ENCODE assay signal across 20 cellular contexts in genomic region chr12:72612171-72612570, GRCh38.
DNase-seq lines count a peak whose midpoint lies in the region; ATAC-seq, FAIRE-seq and TF ChIP-seq lines count a peak whose summit lies in the region.
"Had no signal": no experiment of that assay in that cellular context is flagged by ENCODE, and none has a peak within 500 bp of the region (broad histone marks: within the 10 kb centered on the region; RNA-seq: fewer than 3 reads in every experiment).

No MANE protein-coding gene starts in this region.

- H3K56ac ChIP-seq in H9 (ENCODE audit: insufficient read length, low read depth, low read length): no peak overlapping the region
- H3K56ac ChIP-seq in H1 (replicated peaks; ENCODE audit: insufficient read length, low read depth, low read length): peak overlapping the region; percentile 9

- TF ChIP-seq EP300 in H1 (IDR thresholded peaks at IDR 0.05; ENCODE audit: borderline replicate concordance in 1 of 2, low read depth in 2 of 2, low read length in 2 of 2): peak in 1 of 2 experiments; percentile 44; a peak in 1 of 3 replicates
- no peak for TF ChIP-seq EP300 in SK-N-SH (IDR thresholded peaks at IDR 0.05; ENCODE audit: borderline replicate concordance in 1 of 2, low read depth in 1 of 2, low read length in 1 of 2)

- TF ChIP-seq CTCF in Calu3 (IDR thresholded peaks at IDR 0.05; ENCODE audit: unreplicated experiment) (no peak), H9 (conservative IDR thresholded peaks at IDR 0.05) (no peak), H1 (IDR thresholded peaks at IDR 0.05; ENCODE audit: control extremely low read depth in 1 of 3, insufficient read depth in 1 of 3, low read depth in 1 of 3, low read length in 3 of 3) (no peak), SK-N-SH (IDR thresholded peaks at IDR 0.05) (no peak)

- H3K18ac ChIP-seq in H9 (ENCODE audit: insufficient read length, low read depth, low read length) (no peak overlapping the region), H1 (ENCODE audit: extremely low read depth, low read length) (no peak overlapping the region)

- TF ChIP-seq RAD21 in H1 (IDR thresholded peaks at IDR 0.05 in 1 of 2, conservative IDR thresholded peaks at IDR 0.05 in 1 of 2; ENCODE audit: low read depth in 2 of 2, low read length in 2 of 2) (no peak), SK-N-SH (IDR thresholded peaks at IDR 0.05; ENCODE audit: low read length) (no peak)

- H3K4me3 ChIP-seq in H1 (ENCODE audit: extremely low read depth in 1 of 4, insufficient read depth in 2 of 4, low read depth in 3 of 4, low read length in 4 of 4): no peak overlapping the region
- H3K4me3 ChIP-seq in SK-N-SH (ENCODE audit: low read depth in 2 of 2, low read length in 1 of 2): no peak overlapping the region
- H3K4me3 ChIP-seq: MG63 had no signal

- H3K27ac Mint-ChIP-seq in Calu3 (ENCODE audit: unreplicated experiment) (peak overlapping the region; percentile 9), H9 (peak overlapping the region; percentile 65 to 99 (median 66))
- H3K27ac Mint-ChIP-seq: CD4-positive, alpha-beta memory T cell; T-helper 1 cell treated with Interleukin-12 subunit alpha and Interleukin-12 subunit beta and Interleukin-4 antibody, amounts not matched to agents 30 μg/mL and 1 μg/mL, for 36 hours had no signal

- H2AK5ac ChIP-seq in H9 (ENCODE audit: insufficient read length, low read length) (no peak overlapping the region), H1 (ENCODE audit: low read depth, low read length) (no peak overlapping the region)

- peak; percentile 90 for FAIRE-seq in H1 (lab: Jason Lieb, UNC)
- FAIRE-seq: G401.6, RCC 7860 had no signal

- H3K79me1 ChIP-seq in H9 (ENCODE audit: insufficient read depth, low read depth, low read length, poor library complexity, severe bottlenecking) (no peaks in the 10 kb centered on the region), H1 (ENCODE audit: low read depth, low read length) (no peaks in the 10 kb centered on the region)

- WGBS in H9 (ENCODE audit: extremely low coverage, insufficient read length, low lambda C conversion rate): no CpG with 5 or more reads among the region's 2 CpGs
- 9% methylated on average over 2 of the region's 2 CpGs; no CpG with 5 or more reads in 1 of the 2 experiments for WGBS in H1 (ENCODE audit: extremely low coverage in 1 of 2, insufficient coverage in 1 of 2, insufficient read length in 1 of 2, insufficient replicate concordance in 2 of 2, low coverage in 1 of 2, low lambda C conversion rate in 2 of 2, missing lambda C conversion rate in 1 of 2), 2 experiments
- 37% methylated on average over 2 of the region's 2 CpGs for WGBS in SK-N-SH (ENCODE audit: low lambda C conversion rate)

- H3K79me2 ChIP-seq in H9 (ENCODE audit: insufficient read depth, low read length): no peaks in the 10 kb centered on the region
- H3K79me2 ChIP-seq in H1 (ENCODE audit: control insufficient read depth in 1 of 2, insufficient read depth in 2 of 2, low read length in 2 of 2): no peaks in the 10 kb centered on the region
- H3K79me2 ChIP-seq in SK-N-SH (ENCODE audit: insufficient read depth): no peaks in the 10 kb centered on the region

- no peak overlapping the region for H3K4ac ChIP-seq in H9 (ENCODE audit: low read depth, low read length)
- H3K4ac ChIP-seq in H1 (replicated peaks; ENCODE audit: insufficient read length, low read depth, low read length): no peak overlapping the region

- TF ChIP-seq POLR2A in H1 (IDR thresholded peaks at IDR 0.05; ENCODE audit: control extremely low read depth in 1 of 2, low read depth in 2 of 2, low read length in 2 of 2): no peak

- H3K27me3 Mint-ChIP-seq in Calu3 (ENCODE audit: unreplicated experiment) (no peaks in the 10 kb centered on the region), H9 (ENCODE audit: low read depth) (no peaks in the 10 kb centered on the region)
- H3K27me3 Mint-ChIP-seq: CD4-positive, alpha-beta memory T cell had no signal

- no peaks in the 10 kb centered on the region for H3K9me2 ChIP-seq in SK-N-SH

- H3K9me3 Mint-ChIP-seq in Calu3 (ENCODE audit: low read depth, unreplicated experiment): no peaks in the 10 kb centered on the region
- H3K9me3 Mint-ChIP-seq in H9: peaks cover 0 to under 1% of the 10 kb centered on the region in 2 experiments; a peak in 1 of 5 replicates

- no peak overlapping the region for H3T11ph ChIP-seq in H9 (ENCODE audit: low read length)

- H2AFZ ChIP-seq in H9 (ENCODE audit: low read length) (no peak overlapping the region), H1 (ENCODE audit: low read length) (no peak overlapping the region), SK-N-SH (ENCODE audit: low read depth) (no peak overlapping the region)

- H3K9ac ChIP-seq in H9 (ENCODE audit: extremely low read depth, insufficient read length, low read length): no peak overlapping the region
- no peak overlapping the region for H3K9ac ChIP-seq in H1 (replicated peaks in 1 of 4; ENCODE audit: extremely low read depth in 1 of 4, low read depth in 3 of 4, low read length in 3 of 4)
- no peak overlapping the region for H3K9ac ChIP-seq in SK-N-SH

- no peaks in the 10 kb centered on the region for H3K27me3 ChIP-seq in H9 (ENCODE audit: insufficient read depth, low read length)
- H3K27me3 ChIP-seq in H1 (replicated peaks in 1 of 4; ENCODE audit: control insufficient read depth in 3 of 4, extremely low read depth in 1 of 4, insufficient read depth in 3 of 4, low read length in 3 of 4): no peaks in the 10 kb centered on the region
- no peaks in the 10 kb centered on the region for H3K27me3 ChIP-seq in SK-N-SH (ENCODE audit: insufficient read depth)
- H3K27me3 ChIP-seq: MG63 had no signal

- H3K9me3 ChIP-seq in H9 (ENCODE audit: control insufficient read depth, low read depth, low read length) (no peaks in the 10 kb centered on the region), H1 (ENCODE audit: insufficient read depth in 2 of 2, low read depth in 1 of 2, low read length in 1 of 2) (no peaks in the 10 kb centered on the region), SK-N-SH (no peaks in the 10 kb centered on the region)
- H3K9me3 ChIP-seq: MG63 had no signal

- H3K27ac ChIP-seq in H9 (ENCODE audit: insufficient read length, low read depth, low read length): peak overlapping the region; percentile 96
- H3K27ac ChIP-seq in H1 (ENCODE audit: low read depth, low read length): peak overlapping the region; percentile 27; the same call in 1 of the 2 replicates
- no peak overlapping the region for H3K27ac ChIP-seq in SK-N-SH (ENCODE audit: low read depth in 2 of 2, low read length in 1 of 2)

- H3K36me3 Mint-ChIP-seq in Calu3 (ENCODE audit: insufficient read depth, unreplicated experiment): no peaks in the 10 kb centered on the region
- peaks cover 1 to 6% (median 6%) of the 10 kb centered on the region in 3 experiments; a peak in 5 of 7 replicates for H3K36me3 Mint-ChIP-seq in H9 (ENCODE audit: insufficient read depth in 1 of 3, low read depth in 3 of 3)
- H3K36me3 Mint-ChIP-seq: CD4-positive, alpha-beta memory T cell had no signal

- no TSS peak for BruUV-seq in Calu3 (replicated peaks; lab: Mats Ljungman, UMichigan)

- no peak overlapping the region for H4K91ac ChIP-seq in H9 (ENCODE audit: insufficient read length, low read depth, low read length)
- peak overlapping the region; percentile 56 for H4K91ac ChIP-seq in H1 (replicated peaks; ENCODE audit: insufficient read length, low read length)

- CTCF ChIA-PET in Calu3 (lab: Charles Lee) (no interaction called here), H1 (lab: Charles Lee; ENCODE audit: partially characterized antibody) (interaction anchor here (0.6 to 1.3 kb wide), 2 partner anchors 129 to 716 kb away, joined by 3 read pairs; no protein-coding TSS in a partner anchor), SK-N-SH (lab: Yijun Ruan, JAX) (no interaction called here)

- no peaks in the 10 kb centered on the region for H3K36me3 ChIP-seq in H1 (ENCODE audit: control insufficient read depth in 2 of 4, insufficient read depth in 4 of 4, low read length in 3 of 4)
- no peaks in the 10 kb centered on the region for H3K36me3 ChIP-seq in SK-N-SH (replicated peaks in 1 of 2; ENCODE audit: control insufficient read depth in 1 of 2, insufficient read depth in 2 of 2, low read length in 1 of 2)
- H3K36me3 ChIP-seq: MG63 had no signal

- H4K20me1 ChIP-seq in H9 (ENCODE audit: control insufficient read depth, insufficient read depth, insufficient read length): no peaks in the 10 kb centered on the region
- H4K20me1 ChIP-seq in H1 (replicated peaks in 1 of 2; ENCODE audit: control insufficient read depth in 1 of 2, insufficient read depth in 2 of 2, low read length in 2 of 2): no peaks in the 10 kb centered on the region
- no peaks in the 10 kb centered on the region for H4K20me1 ChIP-seq in SK-N-SH (ENCODE audit: insufficient read depth)

- H3F3A ChIP-seq in SK-N-SH (replicated peaks; ENCODE audit: insufficient read depth): no peaks in the 10 kb centered on the region

- H3K14ac ChIP-seq in H9 (ENCODE audit: insufficient read depth, low read length) (no peak overlapping the region), H1 (ENCODE audit: insufficient read length) (no peak overlapping the region)

- no peak overlapping the region for H3K23ac ChIP-seq in H9 (ENCODE audit: insufficient read length, low read depth, low read length)
- H3K23ac ChIP-seq in H1 (ENCODE audit: insufficient read length): no peak overlapping the region

- DNase-seq in Calu3: no peak
- peak; percentile 73 for DNase-seq in H9
- DNase-seq in H1 (ENCODE audit: low read depth in 1 of 2, low spot score in 2 of 2): peak in 1 of 2 experiments; percentile 17
- DNase-seq in iPS-NIHi11 (ENCODE audit: low spot score): peak; percentile 5
- DNase-seq in SK-N-SH: no peak
- DNase-seq: CD4-positive, alpha-beta memory T cell; DMS79; IMR-90; Karpas-422; MG63; NCI-H1105 treated with DMSO at 0.1 percent for 48 hours; NCI-H1930; NCI-H2171 treated with DMSO at 0.1 percent for 48 hours; NCI-H524 treated with DMSO at 0.1 percent for 48 hours; SHP77 had no signal

- H3K4me1 ChIP-seq in H9 (ENCODE audit: insufficient read depth, low read length): peaks cover 13% of the 10 kb centered on the region; the same call in 1 of the 2 replicates
- H3K4me1 ChIP-seq in H1 (replicated peaks in 1 of 4; ENCODE audit: control insufficient read depth in 3 of 4, insufficient read depth in 4 of 4, low read length in 3 of 4): peaks cover 1 to 12% (median 11%) of the 10 kb centered on the region in 4 experiments; a peak in 6 of 7 replicates
- no peaks in the 10 kb centered on the region; a peak in 1 of 4 replicates for H3K4me1 ChIP-seq in SK-N-SH (ENCODE audit: control insufficient read depth in 1 of 2, insufficient read depth in 2 of 2, low read depth in 1 of 2, low read length in 1 of 2)

- no peak for ATAC-seq in HG03520 (IDR thresholded peaks at IDR 0.05; ENCODE audit: unreplicated experiment)
- ATAC-seq in HG02938 (IDR thresholded peaks at IDR 0.05; ENCODE audit: unreplicated experiment): no peak

- no peak overlapping the region for H4K8ac ChIP-seq in H9 (replicated peaks; ENCODE audit: insufficient read length, low read depth, low read length)
- H4K8ac ChIP-seq in H1 (ENCODE audit: extremely low read depth, insufficient read depth, low read length): no peak overlapping the region

- H3K4me2 ChIP-seq in H9 (ENCODE audit: insufficient read depth, insufficient read length, low read length) (peak overlapping the region; percentile 4), H1 (ENCODE audit: insufficient read depth in 1 of 2, low read depth in 2 of 2, low read length in 2 of 2) (peak overlapping the region; percentile 0 to 3; a peak in 1 of 4 replicates), SK-N-SH (no peak overlapping the region)

- H3K4me1 Mint-ChIP-seq in Calu3 (ENCODE audit: low read depth, unreplicated experiment) (no peaks in the 10 kb centered on the region), H9 (peaks cover 46 to 51% of the 10 kb centered on the region in 2 experiments)
- H3K4me1 Mint-ChIP-seq: CD4-positive, alpha-beta memory T cell had no signal

- H2BK5ac ChIP-seq in H9 (ENCODE audit: insufficient read length, low read length) (no peak overlapping the region), H1 (ENCODE audit: low read depth, low read length) (peak overlapping the region; percentile 78; the same call in 1 of the 2 replicates)

- POLR2A ChIA-PET in H1 (lab: Charles Lee; ENCODE audit: partially characterized antibody): no interaction called here
- POLR2A ChIA-PET in SK-N-SH (lab: Yijun Ruan, JAX): no interaction called here

- H2BK12ac ChIP-seq in H9 (ENCODE audit: insufficient read length, low read depth, low read length): no peak overlapping the region
- H2BK12ac ChIP-seq in H1 (ENCODE audit: low read depth, low read length): no peak overlapping the region

- no peak overlapping the region for H4K5ac ChIP-seq in H9 (ENCODE audit: insufficient read length, low read depth, low read length)
- H4K5ac ChIP-seq in H1 (ENCODE audit: insufficient read length, low read depth, low read length): peak overlapping the region; percentile 61

- no peak overlapping the region for H2BK20ac ChIP-seq in H9 (ENCODE audit: low read depth, low read length, poor library complexity, severe bottlenecking)
- H2BK20ac ChIP-seq in H1 (ENCODE audit: low read length): no peak overlapping the region

- H2BK120ac ChIP-seq in H9 (ENCODE audit: low read depth, low read length, poor library complexity, severe bottlenecking): no peak overlapping the region
- H2BK120ac ChIP-seq in H1 (replicated peaks; ENCODE audit: low read depth, low read length): no peak overlapping the region

- H3K4me3 Mint-ChIP-seq in Calu3 (ENCODE audit: low read depth, unreplicated experiment) (no peak overlapping the region), H9 (peak overlapping the region in 1 of 2 experiments; percentile 48; a peak in 2 of 5 replicates)
- H3K4me3 Mint-ChIP-seq: CD4-positive, alpha-beta memory T cell; T-helper 1 cell treated with Interleukin-12 subunit alpha and Interleukin-12 subunit beta and Interleukin-4 antibody, amounts not matched to agents 30 μg/mL and 1 μg/mL, for 36 hours had no signal

- intact Hi-C loops in Calu3 (cut with micrococcal nuclease; ENCODE audit: unreplicated experiment): no loop called here

- H3K23me2 ChIP-seq in H9 (ENCODE audit: insufficient read length, low read depth, low read length, poor library complexity, severe bottlenecking): no peaks in the 10 kb centered on the region
- no peaks in the 10 kb centered on the region for H3K23me2 ChIP-seq in H1 (ENCODE audit: low read depth, low read length)

- H2BK15ac ChIP-seq in H9 (ENCODE audit: low read depth, low read length) (no peak overlapping the region), H1 (ENCODE audit: low read length) (no peak overlapping the region)

Comparison
In these comparisons a context has a peak if more than half of its experiments do, and no peak if none do; other contexts are left out.
1. DNase-seq: peak in H9 (single experiment) and iPS-NIHi11 (single experiment); none in Calu3 (single experiment) and SK-N-SH (single experiment).
2. H3K27ac ChIP-seq: peak in H9 (single experiment) and H1 (single experiment); none in SK-N-SH (0 of 2).